ENCODE assay signal across 25 cellular contexts in genomic region chr1:180085331-180085730, GRCh38.
"Had no signal": no experiment of that assay in that cellular context is flagged by ENCODE, and none has a peak within 500 bp of the region (broad histone marks: within the 10 kb centered on the region; RNA-seq: fewer than 3 reads in every experiment).

No MANE protein-coding gene starts in this region.

- H3K27me3 Mint-ChIP-seq: activated CD4-positive, alpha-beta T cell treated with anti-CD3 and anti-CD28 coated beads, Interleukin-2, amount 10 ng/mL, durations not matched to agents 24 days and 14 days; activated CD8-positive, alpha-beta T cell treated with anti-CD3 and anti-CD28 coated beads for 36 hours; activated naive CD4-positive, alpha-beta T cell treated with anti-CD3 and anti-CD28 coated beads, Interleukin-2, amount 10 ng/mL, durations not matched to agents 7 days and 5 days; activated naive CD8-positive, alpha-beta T cell treated with anti-CD3 and anti-CD28 coated beads, Interleukin-2, amount 10 ng/mL, durations not matched to agents 7 days and 5 days had no signal

- H3K9me3 ChIP-seq: ascending aorta, SJCRH30 had no signal

- H3K4me3 ChIP-seq: ascending aorta, cardiac muscle cell, SJCRH30, SK-N-MC had no signal

- DNase-seq: activated CD4-positive, alpha-beta T cell treated with anti-CD3 and anti-CD28 coated beads, Interleukin-2, amount 10 ng/mL, durations not matched to agents 24 days and 14 days; activated CD4-positive, alpha-beta T cell treated with anti-CD3 and anti-CD28 coated beads, Interleukin-2, amount 50 U/mL, for 4 hours; activated CD8-positive, alpha-beta T cell treated with anti-CD3 and anti-CD28 coated beads for 36 hours; activated effector memory CD4-positive, alpha-beta T cell treated with Interleukin-2 at 50 U/mL for 16 hours; activated naive CD4-positive, alpha-beta T cell treated with anti-CD3 and anti-CD28 coated beads, Interleukin-2, amount 10 ng/mL, durations not matched to agents 7 days and 5 days; activated naive CD8-positive, alpha-beta T cell treated with anti-CD3 and anti-CD28 coated beads, Interleukin-2, amount 10 ng/mL, durations not matched to agents 7 days and 5 days; activated T-cell treated with anti-CD3 and anti-CD28 coated beads, Interleukin-2, amount 50 U/mL, for 1 hour; amygdala; Kasumi-1; KG1; MM.1S; MV-4-11; NCI-H1092; NCI-H1436 treated with DMSO at 0.1 percent for 48 hours; NCI-H1694 treated with DMSO at 0.1 percent for 48 hours; NCI-H2029; NCI-H345; NCI-H524 treated with DMSO at 0.1 percent for 48 hours; SHP77; SJCRH30 had no signal

- H3K27ac Mint-ChIP-seq: activated CD4-positive, alpha-beta T cell treated with anti-CD3 and anti-CD28 coated beads, Interleukin-2, amount 10 ng/mL, durations not matched to agents 24 days and 14 days; activated CD8-positive, alpha-beta T cell treated with anti-CD3 and anti-CD28 coated beads for 36 hours; activated naive CD4-positive, alpha-beta T cell treated with anti-CD3 and anti-CD28 coated beads, Interleukin-2, amount 10 ng/mL, durations not matched to agents 7 days and 5 days; activated naive CD8-positive, alpha-beta T cell treated with anti-CD3 and anti-CD28 coated beads, Interleukin-2, amount 10 ng/mL, durations not matched to agents 7 days and 5 days; T-helper 2 cell treated with Interferon-gamma antibody and Interleukin-4, amounts not matched to agents 5 μg/mL and 100 μg/mL, for 36 hours had no signal

- H3K4me3 Mint-ChIP-seq: activated CD4-positive, alpha-beta T cell treated with anti-CD3 and anti-CD28 coated beads, Interleukin-2, amount 10 ng/mL, durations not matched to agents 24 days and 14 days; activated CD8-positive, alpha-beta T cell treated with anti-CD3 and anti-CD28 coated beads for 36 hours; activated naive CD4-positive, alpha-beta T cell treated with anti-CD3 and anti-CD28 coated beads, Interleukin-2, amount 10 ng/mL, durations not matched to agents 7 days and 5 days; activated naive CD8-positive, alpha-beta T cell treated with anti-CD3 and anti-CD28 coated beads, Interleukin-2, amount 10 ng/mL, durations not matched to agents 7 days and 5 days; T-helper 2 cell treated with Interferon-gamma antibody and Interleukin-4, amounts not matched to agents 5 μg/mL and 100 μg/mL, for 36 hours had no signal

- H3K4me1 Mint-ChIP-seq: activated CD4-positive, alpha-beta T cell treated with anti-CD3 and anti-CD28 coated beads, Interleukin-2, amount 10 ng/mL, durations not matched to agents 24 days and 14 days; activated naive CD4-positive, alpha-beta T cell treated with anti-CD3 and anti-CD28 coated beads, Interleukin-2, amount 10 ng/mL, durations not matched to agents 7 days and 5 days had no signal

- H3K27me3 ChIP-seq: ascending aorta, cardiac muscle cell, SJCRH30 had no signal

- H3K9me3 Mint-ChIP-seq: activated CD4-positive, alpha-beta T cell treated with anti-CD3 and anti-CD28 coated beads, Interleukin-2, amount 10 ng/mL, durations not matched to agents 24 days and 14 days; activated CD8-positive, alpha-beta T cell treated with anti-CD3 and anti-CD28 coated beads for 36 hours; activated naive CD4-positive, alpha-beta T cell treated with anti-CD3 and anti-CD28 coated beads, Interleukin-2, amount 10 ng/mL, durations not matched to agents 7 days and 5 days; activated naive CD8-positive, alpha-beta T cell treated with anti-CD3 and anti-CD28 coated beads, Interleukin-2, amount 10 ng/mL, durations not matched to agents 7 days and 5 days; T-helper 2 cell treated with Interferon-gamma antibody and Interleukin-4, amounts not matched to agents 5 μg/mL and 100 μg/mL, for 36 hours had no signal

- H3K4me1 ChIP-seq: ascending aorta, SJCRH30 had no signal

- ATAC-seq: activated CD8-positive, alpha-beta T cell treated with anti-CD3 and anti-CD28 coated beads for 36 hours; Panc1 had no signal

- H3K27ac ChIP-seq: ascending aorta, cardiac muscle cell, SJCRH30, SK-N-MC had no signal
